11 cellular contexts compared by ENCODE assay signal in the genomic region with DNA sequence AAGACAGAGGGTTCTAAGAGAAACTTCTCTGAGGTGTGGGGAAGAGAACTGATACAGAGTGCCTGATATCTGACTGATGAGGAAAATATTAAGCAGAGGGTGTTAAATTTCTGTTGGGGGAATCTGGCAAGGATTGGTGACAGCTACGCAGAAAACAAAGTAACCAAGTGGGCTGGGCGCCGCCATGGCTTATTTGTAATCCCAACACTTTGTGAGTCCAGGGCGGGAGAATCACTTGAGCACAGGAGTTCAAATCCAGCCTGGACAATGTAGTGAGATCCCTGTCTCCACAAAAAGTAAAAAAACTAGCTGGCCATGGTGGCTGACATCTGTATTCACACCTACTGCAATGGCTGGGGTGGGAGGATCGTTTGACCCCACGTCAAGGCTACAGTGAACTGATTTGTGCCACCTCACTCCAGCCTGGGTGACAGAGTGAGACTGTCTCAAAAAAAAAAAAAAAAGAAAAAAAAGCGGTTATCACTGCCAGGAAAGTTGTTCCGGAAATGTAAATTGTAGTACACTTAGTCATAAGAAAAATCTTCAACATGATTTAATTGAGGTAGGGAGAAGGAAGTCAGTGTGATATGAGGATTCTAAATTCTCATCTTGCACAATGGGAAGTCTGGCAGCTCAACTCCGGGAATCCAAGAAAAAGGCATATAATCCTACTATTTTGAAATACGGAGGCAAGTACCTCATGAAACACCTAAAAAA. TPM values are rescaled to one million over a fixed set of nuclear protein-coding genes. Genes with fewer than 3 reads are reported as not detected.
DNase-seq lines count a peak whose midpoint lies in the region; ATAC-seq, FAIRE-seq and TF ChIP-seq lines count a peak whose summit lies in the region.
"Had no signal": no experiment of that assay in that cellular context is flagged by ENCODE, and none has a peak within 500 bp of the region (broad histone marks: within the 10 kb centered on the region; RNA-seq: fewer than 3 reads in every experiment).

No MANE protein-coding gene starts in this region.

- peaks cover 16% of the 10 kb centered on the region for H3K36me3 Mint-ChIP-seq in astrocyte (ENCODE audit: low read depth, unreplicated experiment)

- H3K27ac ChIP-seq in IMR-90 (ENCODE audit: insufficient read depth, low read length) (peak overlapping the region; percentile 11; the same call in 1 of the 2 replicates), astrocyte (ENCODE audit: low read depth, low read length) (peak overlapping the region; percentile 8), mesenchymal stem cell (ENCODE audit: low read length, poor library complexity, severe bottlenecking) (no peak overlapping the region)

- H3K9me3 ChIP-seq in IMR-90 (ENCODE audit: control insufficient read depth, insufficient read depth, low read length) (no peaks in the 10 kb centered on the region), astrocyte (ENCODE audit: insufficient read depth, low read depth, low read length) (no peaks in the 10 kb centered on the region), mesenchymal stem cell (ENCODE audit: control insufficient read depth, low read length) (no peaks in the 10 kb centered on the region)

- H3K4ac ChIP-seq in IMR-90 (ENCODE audit: low read depth, low read length) (no peak overlapping the region), mesenchymal stem cell (ENCODE audit: low read depth in 1 of 2, low read length in 2 of 2) (no peak overlapping the region)

- peak; percentile 37 for DNase-seq in BJ (ENCODE audit: low read depth)
- DNase-seq in IMR-90, result peak; percentile 54
- DNase-seq in astrocyte (ENCODE audit: low read depth), result peak; percentile 83
- peak; percentile 39 for DNase-seq in mesenchymal stem cell
- no peak for DNase-seq in AG08396 (ENCODE audit: low spot score)
- no peak for DNase-seq in mesenteric fat pad (ENCODE audit: low spot score)
- no peak for DNase-seq in amniotic stem cell (lab: John Stamatoyannopoulos, UW)
- DNase-seq: Calu3, hippocampal formation, NCI-H748 treated with DMSO at 0.1 percent for 48 hours had no signal

- no peak overlapping the region for H2BK20ac ChIP-seq in IMR-90 (ENCODE audit: low read depth, low read length)

- no peaks in the 10 kb centered on the region for H3K27me3 Mint-ChIP-seq in astrocyte (ENCODE audit: low read depth, unreplicated experiment)

- H3K9me3 Mint-ChIP-seq in astrocyte (ENCODE audit: unreplicated experiment), result no peaks in the 10 kb centered on the region

- ATAC-seq in IMR-90 (ENCODE audit: low read depth) (no peak), HG02973 (IDR thresholded peaks at IDR 0.05; ENCODE audit: unreplicated experiment) (no peak)

- H3K4me3 Mint-ChIP-seq in astrocyte (ENCODE audit: unreplicated experiment), result no peak overlapping the region

- no peak for TF ChIP-seq RAD21 in IMR-90 (IDR thresholded peaks at IDR 0.05; ENCODE audit: low read length)

- H3K79me1 ChIP-seq in IMR-90 (ENCODE audit: low read depth in 1 of 2, low read length in 2 of 2), result peaks cover 16 to 20% of the 10 kb centered on the region in 2 experiments
- peaks cover 13% of the 10 kb centered on the region for H3K79me1 ChIP-seq in mesenchymal stem cell (replicated peaks; ENCODE audit: low read length, poor library complexity, severe bottlenecking)

- no peak overlapping the region for H2BK5ac ChIP-seq in IMR-90 (ENCODE audit: low read depth, low read length, poor library complexity, severe bottlenecking)
- no peak overlapping the region for H2BK5ac ChIP-seq in mesenchymal stem cell (ENCODE audit: low read depth, low read length, poor library complexity, severe bottlenecking)

- H2AK9ac ChIP-seq in IMR-90 (replicated peaks; ENCODE audit: low read depth, low read length, poor library complexity), result no peak overlapping the region

- no peak overlapping the region for H3K23ac ChIP-seq in IMR-90 (ENCODE audit: low read depth, low read length)
- H3K23ac ChIP-seq in mesenchymal stem cell (ENCODE audit: low read length in 2 of 2), result no peak overlapping the region

- WGBS in IMR-90 (ENCODE audit: extremely low coverage in 2 of 2, insufficient read length in 1 of 2), 2 experiments, result no CpG with 5 or more reads among the region's 10 CpGs
- WGBS in mesenchymal stem cell, result 80% methylated on average over 8 of the region's 10 CpGs

- CTCF ChIA-PET in BJ (lab: Yijun Ruan, JAX) (no interaction called here), IMR-90 (lab: Yijun Ruan, JAX) (interaction anchor here (0.6 kb wide), 1 partner anchor 192 kb away, joined by 3 read pairs; no protein-coding TSS in a partner anchor)

- no peak overlapping the region for H3K9ac ChIP-seq in IMR-90 (ENCODE audit: low read depth, low read length)
- H3K9ac ChIP-seq in astrocyte (ENCODE audit: low read length), result no peak overlapping the region
- H3K9ac ChIP-seq in mesenchymal stem cell (ENCODE audit: low read length), result no peak overlapping the region

- H3K36me3 ChIP-seq in BJ (ENCODE audit: control insufficient read depth, insufficient read depth, low read length), result peaks cover 2% of the 10 kb centered on the region
- H3K36me3 ChIP-seq in IMR-90 (ENCODE audit: control insufficient read depth, insufficient read depth, low read length), result peaks cover 14% of the 10 kb centered on the region
- H3K36me3 ChIP-seq in astrocyte (ENCODE audit: insufficient read depth, low read length), result peaks cover 21% of the 10 kb centered on the region
- H3K36me3 ChIP-seq in mesenchymal stem cell (ENCODE audit: control insufficient read depth in 1 of 2, insufficient read depth in 2 of 2, low read depth in 1 of 2, low read length in 2 of 2), result peaks cover 14 to 51% of the 10 kb centered on the region in 2 experiments

- TF ChIP-seq CTCF in BJ (IDR thresholded peaks at IDR 0.05; ENCODE audit: insufficient read depth, low read depth, low read length) (no peak), IMR-90 (conservative IDR thresholded peaks at IDR 0.05; ENCODE audit: low read depth, low read length) (no peak), astrocyte (IDR thresholded peaks at IDR 0.05; ENCODE audit: insufficient read depth, low read depth, low read length) (no peak)

- no peak overlapping the region for H3K27ac Mint-ChIP-seq in astrocyte (ENCODE audit: unreplicated experiment)

- H3K14ac ChIP-seq in IMR-90 (replicated peaks; ENCODE audit: low read depth, low read length) (no peak overlapping the region), mesenchymal stem cell (ENCODE audit: low read length in 2 of 2) (no peak overlapping the region)

- H3K27me3 ChIP-seq in BJ (ENCODE audit: control insufficient read depth, insufficient read depth, low read length) (no peaks in the 10 kb centered on the region), IMR-90 (ENCODE audit: control insufficient read depth, insufficient read depth, low read length) (no peaks in the 10 kb centered on the region), astrocyte (ENCODE audit: insufficient read depth, low read length) (no peaks in the 10 kb centered on the region), mesenchymal stem cell (ENCODE audit: control insufficient read depth in 1 of 2, insufficient read depth in 1 of 2, low read length in 2 of 2) (no peaks in the 10 kb centered on the region)

- H3K4me1 Mint-ChIP-seq in astrocyte (ENCODE audit: low read depth, unreplicated experiment), result peaks cover 34% of the 10 kb centered on the region

- peaks cover 8% of the 10 kb centered on the region; the same call in 1 of the 2 replicates for H3K9me1 ChIP-seq in IMR-90 (ENCODE audit: insufficient read depth, low read length)

- no peak overlapping the region for H3K4me3 ChIP-seq in BJ (ENCODE audit: low read depth, low read length)
- no peak overlapping the region for H3K4me3 ChIP-seq in IMR-90 (ENCODE audit: insufficient read depth, low read depth, low read length)
- H3K4me3 ChIP-seq in astrocyte (ENCODE audit: insufficient read depth, low read depth, low read length), result no peak overlapping the region
- no peak overlapping the region for H3K4me3 ChIP-seq in mesenchymal stem cell (ENCODE audit: insufficient read depth in 1 of 2, low read depth in 1 of 2, low read length in 2 of 2)

- H2AK5ac ChIP-seq in IMR-90 (ENCODE audit: low read depth, low read length) (no peak overlapping the region), mesenchymal stem cell (ENCODE audit: low read length, severe bottlenecking) (no peak overlapping the region)

- TF ChIP-seq POLR2A in IMR-90 (IDR thresholded peaks at IDR 0.05; ENCODE audit: low read depth, low read length), result no peak

- no peak overlapping the region for H3K18ac ChIP-seq in IMR-90 (ENCODE audit: low read depth, low read length)
- no peak overlapping the region for H3K18ac ChIP-seq in mesenchymal stem cell (ENCODE audit: low read depth in 1 of 2, low read length in 2 of 2)

- H2BK120ac ChIP-seq in IMR-90 (ENCODE audit: low read depth, low read length) (no peak overlapping the region), mesenchymal stem cell (ENCODE audit: low read depth, low read length) (no peak overlapping the region)

- no peak overlapping the region for H2AFZ ChIP-seq in IMR-90 (replicated peaks; ENCODE audit: low read length, poor library complexity)
- no peak overlapping the region for H2AFZ ChIP-seq in astrocyte (ENCODE audit: low read depth, low read length)
- H2AFZ ChIP-seq in mesenchymal stem cell (ENCODE audit: low read depth, low read length), result no peak overlapping the region

- peaks cover 9% of the 10 kb centered on the region for H3K79me2 ChIP-seq in astrocyte (ENCODE audit: insufficient read depth, low read length)

- no peak overlapping the region for H3K56ac ChIP-seq in IMR-90 (ENCODE audit: extremely low read depth, insufficient read depth, low read length)

- no peak overlapping the region for H4K5ac ChIP-seq in IMR-90 (ENCODE audit: low read depth, low read length)

- peaks cover 6% of the 10 kb centered on the region for H3K4me1 ChIP-seq in IMR-90 (ENCODE audit: control insufficient read depth, insufficient read depth, low read length)
- peaks cover 11% of the 10 kb centered on the region for H3K4me1 ChIP-seq in astrocyte (ENCODE audit: insufficient read depth, low read length)
- H3K4me1 ChIP-seq in mesenchymal stem cell (ENCODE audit: control insufficient read depth, insufficient read depth, low read depth, low read length), result peaks cover 3% of the 10 kb centered on the region

- no TSS peak for BruUV-seq in IMR-90 (replicated peaks; lab: Mats Ljungman, UMichigan)

- no peak for FAIRE-seq in astrocyte (lab: Jason Lieb, UNC)

- H2BK15ac ChIP-seq in IMR-90 (ENCODE audit: low read depth, low read length) (no peak overlapping the region; the same call in 2 of the 3 replicates), mesenchymal stem cell (ENCODE audit: low read depth, poor library complexity, severe bottlenecking) (no peak overlapping the region)

- intact Hi-C loops in IMR-90 (cut with micrococcal nuclease), result no loop called here

- POLR2A ChIA-PET in BJ (lab: Charles Lee), result no interaction called here
- POLR2A ChIA-PET in IMR-90 (lab: Charles Lee; ENCODE audit: unreplicated experiment), result no interaction called here

- in situ Hi-C loops in IMR-90 (cut with MboI; ENCODE audit: low sequenced_read_pairs), result no loop called here

- H4K8ac ChIP-seq in IMR-90 (ENCODE audit: low read depth in 2 of 2, low read length in 2 of 2), result no peak overlapping the region
- H4K8ac ChIP-seq in mesenchymal stem cell (ENCODE audit: low read length), result no peak overlapping the region

- H4K20me1 ChIP-seq in IMR-90 (ENCODE audit: insufficient read depth, low read length) (no peaks in the 10 kb centered on the region), astrocyte (ENCODE audit: insufficient read depth, low read length) (no peaks in the 10 kb centered on the region)

- no peak overlapping the region for H3K4me2 ChIP-seq in IMR-90 (ENCODE audit: low read depth, low read length)
- peak overlapping the region; percentile 41 for H3K4me2 ChIP-seq in astrocyte (ENCODE audit: low read length)
- H3K4me2 ChIP-seq in mesenchymal stem cell (ENCODE audit: low read length, poor library complexity, severe bottlenecking), result no peak overlapping the region

- H4K91ac ChIP-seq in IMR-90 (ENCODE audit: insufficient read depth, low read depth, low read length) (no peak overlapping the region), mesenchymal stem cell (ENCODE audit: low read length) (no peak overlapping the region)

- dilution Hi-C loops in IMR-90 (cut with HindIII; ENCODE audit: low sequenced_read_pairs, unreplicated experiment), result no loop called here

- no peak overlapping the region for H2BK12ac ChIP-seq in mesenchymal stem cell (ENCODE audit: low read length in 2 of 2)

RNA-seq across cellular contexts. Expression of a gene that starts 2.3 kb away (rescaled TPM):
- 4.2 and 4.8 TPM in 2 replicates for polyA plus RNA-seq in BJ (2011; rRNA removed)
- 1.6 and 2.7 TPM in 2 replicates for polyA minus RNA-seq in BJ (2011; rRNA and poly(A)+ RNA removed)
- total RNA-seq in IMR-90 (2012; rRNA removed), result 6.1 and 8.9 TPM in 2 replicates
- polyA plus RNA-seq in IMR-90 (2012; rRNA removed), result 3.2 and 4.5 TPM in 2 replicates
- 1.8 and 3.0 TPM in 2 replicates for polyA plus RNA-seq in IMR-90 (2012; cell fraction: cytosol; rRNA removed)
- 0.65 and 1.7 TPM in 2 replicates for polyA plus RNA-seq in IMR-90 (2012; cell fraction: nucleus; rRNA removed; ENCODE audit: low replicate concordance)
- total RNA-seq in astrocyte, result 8.5 and 8.8 TPM in 2 replicates
- polyA plus RNA-seq in mesenchymal stem cell (2013, experiment 1 of 2), result 6.4 TPM
- 6.9 TPM for polyA plus RNA-seq in mesenchymal stem cell (2013, experiment 2 of 2)
- total RNA-seq in mesenteric fat pad, result 5.9 TPM

RNA-seq across cellular contexts. Expression of a gene that starts 17.8 kb away (rescaled TPM):
- polyA plus RNA-seq in BJ (2011; rRNA removed) (50.8 and 101 TPM in 2 replicates), IMR-90 (2012; rRNA removed) (98.8 and 106 TPM in 2 replicates)
- 6.4 and 7.0 TPM in 2 replicates for polyA minus RNA-seq in BJ (2011; rRNA and poly(A)+ RNA removed)
- total RNA-seq in IMR-90 (2012; rRNA removed) (138 and 217 TPM in 2 replicates), astrocyte (106 and 119 TPM in 2 replicates), mesenteric fat pad (77.6 TPM)
- polyA plus RNA-seq in IMR-90 (2012; cell fraction: cytosol; rRNA removed), result 28.7 and 34.1 TPM in 2 replicates
- polyA plus RNA-seq in IMR-90 (2012; cell fraction: nucleus; rRNA removed; ENCODE audit: low replicate concordance), result 7.1 and 43.4 TPM in 2 replicates
- polyA plus RNA-seq in mesenchymal stem cell (2013, experiment 1 of 2), result 149 TPM
- 165 TPM for polyA plus RNA-seq in mesenchymal stem cell (2013, experiment 2 of 2)

RNA-seq across cellular contexts. Expression of a gene that starts 18.0 kb away (rescaled TPM):
- 35.6 and 44.5 TPM in 2 replicates for polyA plus RNA-seq in BJ (2011; rRNA removed)
- 4.4 and 5.9 TPM in 2 replicates for polyA minus RNA-seq in BJ (2011; rRNA and poly(A)+ RNA removed)
- total RNA-seq in IMR-90 (2012; rRNA removed), result 42.3 and 56.7 TPM in 2 replicates
- 66.6 and 75.3 TPM in 2 replicates for polyA plus RNA-seq in IMR-90 (2012; rRNA removed)
- 15.1 and 18.6 TPM in 2 replicates for polyA plus RNA-seq in IMR-90 (2012; cell fraction: cytosol; rRNA removed)
- 8.5 and 86.7 TPM in 2 replicates for polyA plus RNA-seq in IMR-90 (2012; cell fraction: nucleus; rRNA removed; ENCODE audit: low replicate concordance)
- 64.4 and 71.2 TPM in 2 replicates for total RNA-seq in astrocyte
- 65.8 TPM for polyA plus RNA-seq in mesenchymal stem cell (2013, experiment 1 of 2)
- polyA plus RNA-seq in mesenchymal stem cell (2013, experiment 2 of 2), result 82.5 TPM
- total RNA-seq in mesenteric fat pad, result 55.1 TPM

Comparison
In these comparisons a context has a peak if more than half of its experiments do, and no peak if none do; other contexts are left out.
1. DNase-seq: peak in BJ (single experiment), IMR-90 (single experiment), astrocyte (single experiment) and mesenchymal stem cell (single experiment); none in AG08396 (single experiment), mesenteric fat pad (single experiment) and amniotic stem cell (single experiment).